ENCODE assay signal across 1 cellular context in the genomic region with DNA sequence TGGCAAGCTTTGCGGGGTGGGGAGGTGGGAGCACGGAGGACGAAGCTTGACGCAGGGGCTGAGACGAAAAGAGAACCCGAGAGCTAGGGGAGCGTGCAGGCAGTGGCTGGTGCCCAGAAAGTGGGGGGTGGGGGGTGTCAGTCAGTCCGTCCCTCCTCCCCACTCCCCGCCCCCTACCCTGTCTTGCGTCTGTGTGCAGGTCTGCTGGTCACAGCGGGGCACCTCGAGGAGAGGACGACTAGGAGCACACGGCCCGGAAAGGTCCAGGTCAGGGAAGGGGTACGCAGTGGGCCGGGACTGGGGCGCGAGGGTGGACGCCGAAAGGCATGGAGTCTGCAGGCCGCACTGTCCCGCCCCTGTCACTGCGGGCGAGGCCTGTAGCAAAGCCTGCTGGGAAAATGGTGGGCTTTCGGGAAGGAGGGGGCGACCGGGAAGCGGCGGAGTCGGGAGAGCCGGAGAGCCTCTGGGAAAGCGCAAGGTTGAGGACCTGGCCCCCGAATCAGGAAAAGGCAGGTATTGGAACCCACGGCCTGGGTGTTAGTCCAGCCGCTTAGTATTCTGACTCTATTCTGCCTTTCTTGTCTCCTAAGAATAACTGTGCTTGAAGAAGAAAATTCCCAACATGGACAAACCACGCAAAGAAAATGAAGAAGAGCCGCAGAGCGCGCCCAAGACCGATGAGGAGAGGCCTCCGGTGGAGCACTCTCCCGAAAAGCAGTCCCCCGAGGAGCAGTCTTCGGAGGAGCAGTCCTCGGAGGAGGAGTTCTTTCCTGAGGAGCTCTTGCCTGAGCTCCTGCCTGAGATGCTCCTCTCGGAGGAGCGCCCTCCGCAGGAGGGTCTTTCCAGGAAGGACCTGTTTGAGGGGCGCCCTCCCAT.
TF ChIP-seq lines count a peak whose summit lies in the region.

No MANE protein-coding gene starts in this region.

TF ChIP-seq in HepG2, 621 proteins besides CTCF, POLR2A, EP300 and RAD21 (continued from another document and continues in another):
- TF ChIP-seq, protein P1, sequence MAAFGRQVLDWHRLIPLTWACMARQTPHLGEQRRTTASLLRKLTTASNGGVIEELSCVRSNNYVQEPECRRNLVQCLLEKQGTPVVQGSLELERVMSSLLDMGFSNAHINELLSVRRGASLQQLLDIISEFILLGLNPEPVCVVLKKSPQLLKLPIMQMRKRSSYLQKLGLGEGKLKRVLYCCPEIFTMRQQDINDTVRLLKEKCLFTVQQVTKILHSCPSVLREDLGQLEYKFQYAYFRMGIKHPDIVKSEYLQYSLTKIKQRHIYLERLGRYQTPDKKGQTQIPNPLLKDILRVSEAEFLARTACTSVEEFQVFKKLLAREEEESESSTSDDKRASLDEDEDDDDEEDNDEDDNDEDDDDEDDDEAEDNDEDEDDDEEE (CRISPR knock-in tag; IDR thresholded peaks at IDR 0.05), result no peak
- TF ChIP-seq ZNF263 (CRISPR knock-in tag; IDR thresholded peaks at IDR 0.05) (peak; percentile 92), SP5 (CRISPR knock-in tag; IDR thresholded peaks at IDR 0.05; ENCODE audit: borderline replicate concordance, low read depth) (0 out of 2 replicates have a peak, but pooled peaks have one; percentile 41), ZNF619 (CRISPR knock-in tag; IDR thresholded peaks at IDR 0.05) (no peak), POLR2AphosphoS5 (IDR thresholded peaks at IDR 0.05; ENCODE audit: low read depth, low read length) (peak; percentile 38; the same call in 1 of the 2 replicates), MAZ (IDR thresholded peaks at IDR 0.05; ENCODE audit: borderline replicate concordance, low read depth, low read length) (no peak), MAZ (CRISPR knock-in tag; IDR thresholded peaks at IDR 0.05; ENCODE audit: low read depth) (peak; percentile 46; the same call in 1 of the 2 replicates), KDM2A (CRISPR knock-in tag; IDR thresholded peaks at IDR 0.05; ENCODE audit: borderline replicate concordance, low read depth) (peak; percentile 41; the same call in 1 of the 2 replicates), ZNF563 (CRISPR knock-in tag; IDR thresholded peaks at IDR 0.05) (0 out of 2 replicates have a peak, but pooled peaks have one; percentile 23), FOSL2 (CRISPR knock-in tag; IDR thresholded peaks at IDR 0.05) (0 out of 2 replicates have a peak, but pooled peaks have one; percentile 11), FOSL1 (CRISPR knock-in tag; IDR thresholded peaks at IDR 0.05; ENCODE audit: borderline replicate concordance) (no peak), SPEN (CRISPR knock-in tag; IDR thresholded peaks at IDR 0.05; ENCODE audit: low read depth) (peak; percentile 70; the same call in 1 of the 2 replicates), GATAD1 (CRISPR knock-in tag; IDR thresholded peaks at IDR 0.05) (0 out of 2 replicates have a peak, but pooled peaks have one; percentile 19), SP4 (CRISPR knock-in tag; IDR thresholded peaks at IDR 0.05) (no peak), ELF1 (CRISPR knock-in tag; IDR thresholded peaks at IDR 0.05) (0 out of 2 replicates have a peak, but pooled peaks have one; percentile 28), NFATC3 (CRISPR knock-in tag; IDR thresholded peaks at IDR 0.05) (0 out of 2 replicates have a peak, but pooled peaks have one; percentile 24), ZNF788 (CRISPR knock-in tag; IDR thresholded peaks at IDR 0.05; ENCODE audit: borderline replicate concordance) (0 out of 2 replicates have a peak, but pooled peaks have one; percentile 17), ZBTB7A (CRISPR knock-in tag; IDR thresholded peaks at IDR 0.05) (peak; percentile 78), NCOA2 (CRISPR knock-in tag; IDR thresholded peaks at IDR 0.05) (0 out of 2 replicates have a peak, but pooled peaks have one; percentile 10), POLR2G (IDR thresholded peaks at IDR 0.05; ENCODE audit: low read depth, low read length) (peak; percentile 57; the same call in 1 of the 2 replicates), THAP11 (CRISPR knock-in tag; IDR thresholded peaks at IDR 0.05) (0 out of 2 replicates have a peak, but pooled peaks have one; percentile 25), PCBP1 (IDR thresholded peaks at IDR 0.05; ENCODE audit: borderline replicate concordance, low read depth, low read length) (0 out of 2 replicates have a peak, but pooled peaks have one; percentile 53), HMG20A (CRISPR knock-in tag; IDR thresholded peaks at IDR 0.05; ENCODE audit: borderline replicate concordance) (no peak), ARNT2 (CRISPR knock-in tag; IDR thresholded peaks at IDR 0.05; ENCODE audit: low read depth) (0 out of 2 replicates have a peak, but pooled peaks have one; percentile 50), HOXA3 (CRISPR knock-in tag; IDR thresholded peaks at IDR 0.05) (peak; percentile 52; the same call in 1 of the 2 replicates), ZNF143 (CRISPR knock-in tag; IDR thresholded peaks at IDR 0.05) (peak; percentile 86), RBFOX2 (IDR thresholded peaks at IDR 0.05; ENCODE audit: low read depth, low read length) (peak; percentile 81), ZNF883 (CRISPR knock-in tag; IDR thresholded peaks at IDR 0.05; ENCODE audit: not compliant biosample characterization) (peak; percentile 55), ZFX (CRISPR knock-in tag; IDR thresholded peaks at IDR 0.05; ENCODE audit: low read depth) (peak; percentile 94), TAF1 (CRISPR knock-in tag; IDR thresholded peaks at IDR 0.05) (0 out of 2 replicates have a peak, but pooled peaks have one; percentile 57), NRL (CRISPR knock-in tag; IDR thresholded peaks at IDR 0.05; ENCODE audit: borderline replicate concordance) (0 out of 2 replicates have a peak, but pooled peaks have one; percentile 35), RFX3 (CRISPR knock-in tag; IDR thresholded peaks at IDR 0.05) (no peak), TARDBP (CRISPR knock-in tag; IDR thresholded peaks at IDR 0.05) (peak; percentile 37; the same call in 1 of the 2 replicates), ZMYM4 (CRISPR knock-in tag; IDR thresholded peaks at IDR 0.05) (0 out of 2 replicates have a peak, but pooled peaks have one; percentile 13), PAX8 (CRISPR knock-in tag; IDR thresholded peaks at IDR 0.05; ENCODE audit: borderline replicate concordance) (0 out of 2 replicates have a peak, but pooled peaks have one; percentile 47), YY1 (IDR thresholded peaks at IDR 0.05; ENCODE audit: insufficient read depth, insufficient replicate concordance, low read depth, low read length) (peak; percentile 48), MYNN (CRISPR knock-in tag; IDR thresholded peaks at IDR 0.05; ENCODE audit: low read depth) (no peak), ZNF121 (CRISPR knock-in tag; IDR thresholded peaks at IDR 0.05) (peak; percentile 16; the same call in 1 of the 2 replicates), ZFY (CRISPR knock-in tag; IDR thresholded peaks at IDR 0.05) (peak; percentile 90), SAP130 (CRISPR knock-in tag; IDR thresholded peaks at IDR 0.05; ENCODE audit: low read depth) (peak; percentile 59), ATM (IDR thresholded peaks at IDR 0.05; ENCODE audit: borderline replicate concordance) (no peak)
- TF ChIP-seq, protein P2, sequence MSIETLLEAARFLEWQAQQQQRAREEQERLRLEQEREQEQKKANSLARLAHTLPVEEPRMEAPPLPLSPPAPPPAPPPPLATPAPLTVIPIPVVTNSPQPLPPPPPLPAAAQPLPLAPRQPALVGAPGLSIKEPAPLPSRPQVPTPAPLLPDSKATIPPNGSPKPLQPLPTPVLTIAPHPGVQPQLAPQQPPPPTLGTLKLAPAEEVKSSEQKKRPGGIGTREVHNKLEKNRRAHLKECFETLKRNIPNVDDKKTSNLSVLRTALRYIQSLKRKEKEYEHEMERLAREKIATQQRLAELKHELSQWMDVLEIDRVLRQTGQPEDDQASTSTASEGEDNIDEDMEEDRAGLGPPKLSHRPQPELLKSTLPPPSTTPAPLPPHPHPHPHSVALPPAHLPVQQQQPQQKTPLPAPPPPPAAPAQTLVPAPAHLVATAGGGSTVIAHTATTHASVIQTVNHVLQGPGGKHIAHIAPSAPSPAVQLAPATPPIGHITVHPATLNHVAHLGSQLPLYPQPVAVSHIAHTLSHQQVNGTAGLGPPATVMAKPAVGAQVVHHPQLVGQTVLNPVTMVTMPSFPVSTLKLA (IDR thresholded peaks at IDR 0.05), result no peak
- TF ChIP-seq, protein P3, sequence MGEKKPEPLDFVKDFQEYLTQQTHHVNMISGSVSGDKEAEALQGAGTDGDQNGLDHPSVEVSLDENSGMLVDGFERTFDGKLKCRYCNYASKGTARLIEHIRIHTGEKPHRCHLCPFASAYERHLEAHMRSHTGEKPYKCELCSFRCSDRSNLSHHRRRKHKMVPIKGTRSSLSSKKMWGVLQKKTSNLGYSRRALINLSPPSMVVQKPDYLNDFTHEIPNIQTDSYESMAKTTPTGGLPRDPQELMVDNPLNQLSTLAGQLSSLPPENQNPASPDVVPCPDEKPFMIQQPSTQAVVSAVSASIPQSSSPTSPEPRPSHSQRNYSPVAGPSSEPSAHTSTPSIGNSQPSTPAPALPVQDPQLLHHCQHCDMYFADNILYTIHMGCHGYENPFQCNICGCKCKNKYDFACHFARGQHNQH (CRISPR knock-in tag; IDR thresholded peaks at IDR 0.05), result no peak
- TF ChIP-seq, protein P4, sequence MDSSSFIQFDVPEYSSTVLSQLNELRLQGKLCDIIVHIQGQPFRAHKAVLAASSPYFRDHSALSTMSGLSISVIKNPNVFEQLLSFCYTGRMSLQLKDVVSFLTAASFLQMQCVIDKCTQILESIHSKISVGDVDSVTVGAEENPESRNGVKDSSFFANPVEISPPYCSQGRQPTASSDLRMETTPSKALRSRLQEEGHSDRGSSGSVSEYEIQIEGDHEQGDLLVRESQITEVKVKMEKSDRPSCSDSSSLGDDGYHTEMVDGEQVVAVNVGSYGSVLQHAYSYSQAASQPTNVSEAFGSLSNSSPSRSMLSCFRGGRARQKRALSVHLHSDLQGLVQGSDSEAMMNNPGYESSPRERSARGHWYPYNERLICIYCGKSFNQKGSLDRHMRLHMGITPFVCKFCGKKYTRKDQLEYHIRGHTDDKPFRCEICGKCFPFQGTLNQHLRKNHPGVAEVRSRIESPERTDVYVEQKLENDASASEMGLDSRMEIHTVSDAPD (CRISPR knock-in tag; IDR thresholded peaks at IDR 0.05), result no peak
- TF ChIP-seq, protein P5, sequence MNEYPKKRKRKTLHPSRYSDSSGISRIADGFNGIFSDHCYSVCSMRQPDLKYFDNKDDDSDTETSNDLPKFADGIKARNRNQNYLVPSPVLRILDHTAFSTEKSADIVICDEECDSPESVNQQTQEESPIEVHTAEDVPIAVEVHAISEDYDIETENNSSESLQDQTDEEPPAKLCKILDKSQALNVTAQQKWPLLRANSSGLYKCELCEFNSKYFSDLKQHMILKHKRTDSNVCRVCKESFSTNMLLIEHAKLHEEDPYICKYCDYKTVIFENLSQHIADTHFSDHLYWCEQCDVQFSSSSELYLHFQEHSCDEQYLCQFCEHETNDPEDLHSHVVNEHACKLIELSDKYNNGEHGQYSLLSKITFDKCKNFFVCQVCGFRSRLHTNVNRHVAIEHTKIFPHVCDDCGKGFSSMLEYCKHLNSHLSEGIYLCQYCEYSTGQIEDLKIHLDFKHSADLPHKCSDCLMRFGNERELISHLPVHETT (CRISPR knock-in tag; conservative IDR thresholded peaks at IDR 0.05), result no peak
- TF ChIP-seq, protein P6, sequence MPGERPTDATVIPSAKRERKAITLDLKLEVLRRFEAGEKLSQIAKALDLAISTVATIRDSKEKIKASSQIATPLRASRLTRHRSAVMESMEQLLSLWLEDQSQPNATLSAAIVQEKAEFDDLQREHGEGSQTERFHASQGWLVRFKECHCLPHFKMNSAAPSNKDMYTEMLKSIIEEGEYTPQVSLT (CRISPR knock-in tag; IDR thresholded peaks at IDR 0.05; ENCODE audit: borderline replicate concordance, low read depth), result no peak
- TF ChIP-seq, protein P7, sequence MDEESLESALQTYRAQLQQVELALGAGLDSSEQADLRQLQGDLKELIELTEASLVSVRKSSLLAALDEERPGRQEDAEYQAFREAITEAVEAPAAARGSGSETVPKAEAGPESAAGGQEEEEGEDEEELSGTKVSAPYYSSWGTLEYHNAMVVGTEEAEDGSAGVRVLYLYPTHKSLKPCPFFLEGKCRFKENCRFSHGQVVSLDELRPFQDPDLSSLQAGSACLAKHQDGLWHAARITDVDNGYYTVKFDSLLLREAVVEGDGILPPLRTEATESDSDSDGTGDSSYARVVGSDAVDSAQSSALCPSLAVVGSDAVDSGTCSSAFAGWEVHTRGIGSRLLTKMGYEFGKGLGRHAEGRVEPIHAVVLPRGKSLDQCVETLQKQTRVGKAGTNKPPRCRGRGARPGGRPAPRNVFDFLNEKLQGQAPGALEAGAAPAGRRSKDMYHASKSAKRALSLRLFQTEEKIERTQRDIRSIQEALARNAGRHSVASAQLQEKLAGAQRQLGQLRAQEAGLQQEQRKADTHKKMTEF (CRISPR knock-in tag; IDR thresholded peaks at IDR 0.05), result peak; percentile 17; the same call in 1 of the 2 replicates
- TF ChIP-seq, protein P8, sequence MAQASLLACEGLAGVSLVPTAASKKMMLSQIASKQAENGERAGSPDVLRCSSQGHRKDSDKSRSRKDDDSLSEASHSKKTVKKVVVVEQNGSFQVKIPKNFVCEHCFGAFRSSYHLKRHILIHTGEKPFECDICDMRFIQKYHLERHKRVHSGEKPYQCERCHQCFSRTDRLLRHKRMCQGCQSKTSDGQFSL (CRISPR knock-in tag; IDR thresholded peaks at IDR 0.05), result peak; percentile 39; the same call in 1 of the 2 replicates
- TF ChIP-seq, protein P9, sequence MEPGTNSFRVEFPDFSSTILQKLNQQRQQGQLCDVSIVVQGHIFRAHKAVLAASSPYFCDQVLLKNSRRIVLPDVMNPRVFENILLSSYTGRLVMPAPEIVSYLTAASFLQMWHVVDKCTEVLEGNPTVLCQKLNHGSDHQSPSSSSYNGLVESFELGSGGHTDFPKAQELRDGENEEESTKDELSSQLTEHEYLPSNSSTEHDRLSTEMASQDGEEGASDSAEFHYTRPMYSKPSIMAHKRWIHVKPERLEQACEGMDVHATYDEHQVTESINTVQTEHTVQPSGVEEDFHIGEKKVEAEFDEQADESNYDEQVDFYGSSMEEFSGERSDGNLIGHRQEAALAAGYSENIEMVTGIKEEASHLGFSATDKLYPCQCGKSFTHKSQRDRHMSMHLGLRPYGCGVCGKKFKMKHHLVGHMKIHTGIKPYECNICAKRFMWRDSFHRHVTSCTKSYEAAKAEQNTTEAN (CRISPR knock-in tag; conservative IDR thresholded peaks at IDR 0.05), result no peak
- TF ChIP-seq, protein P10, sequence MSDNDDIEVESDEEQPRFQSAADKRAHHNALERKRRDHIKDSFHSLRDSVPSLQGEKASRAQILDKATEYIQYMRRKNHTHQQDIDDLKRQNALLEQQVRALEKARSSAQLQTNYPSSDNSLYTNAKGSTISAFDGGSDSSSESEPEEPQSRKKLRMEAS (IDR thresholded peaks at IDR 0.05), result peak; percentile 78
- TF ChIP-seq, protein P11, sequence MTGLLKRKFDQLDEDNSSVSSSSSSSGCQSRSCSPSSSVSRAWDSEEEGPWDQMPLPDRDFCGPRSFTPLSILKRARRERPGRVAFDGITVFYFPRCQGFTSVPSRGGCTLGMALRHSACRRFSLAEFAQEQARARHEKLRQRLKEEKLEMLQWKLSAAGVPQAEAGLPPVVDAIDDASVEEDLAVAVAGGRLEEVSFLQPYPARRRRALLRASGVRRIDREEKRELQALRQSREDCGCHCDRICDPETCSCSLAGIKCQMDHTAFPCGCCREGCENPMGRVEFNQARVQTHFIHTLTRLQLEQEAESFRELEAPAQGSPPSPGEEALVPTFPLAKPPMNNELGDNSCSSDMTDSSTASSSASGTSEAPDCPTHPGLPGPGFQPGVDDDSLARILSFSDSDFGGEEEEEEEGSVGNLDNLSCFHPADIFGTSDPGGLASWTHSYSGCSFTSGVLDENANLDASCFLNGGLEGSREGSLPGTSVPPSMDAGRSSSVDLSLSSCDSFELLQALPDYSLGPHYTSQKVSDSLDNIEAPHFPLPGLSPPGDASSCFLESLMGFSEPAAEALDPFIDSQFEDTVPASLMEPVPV (CRISPR knock-in tag; IDR thresholded peaks at IDR 0.05), result 0 out of 2 replicates have a peak, but pooled peaks have one; percentile 45
